Comparison of ENCODE assay signal across 17 cellular contexts in the genomic region with DNA sequence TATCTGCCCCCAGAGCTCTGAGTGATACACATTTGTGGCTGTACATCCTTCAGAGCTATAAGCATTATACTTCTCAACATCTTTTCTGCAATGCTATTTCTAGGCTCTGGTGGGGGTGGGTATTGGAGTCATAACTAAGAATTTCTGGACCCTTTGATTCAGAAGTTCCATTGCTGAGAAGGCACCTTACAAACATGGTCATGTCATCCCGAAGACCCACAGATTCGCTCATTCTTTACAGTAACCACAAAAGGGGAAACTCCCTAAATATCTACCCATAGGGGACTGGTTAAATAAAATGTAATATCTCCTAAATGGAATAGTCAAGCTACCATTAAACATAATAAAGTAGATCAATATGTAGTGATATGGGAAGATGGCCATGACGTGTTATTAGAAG.
A peak's percentile ranks its signal among the peaks of the same experiment; 100 is the strongest.
DNase-seq lines count a peak whose midpoint lies in the region; ATAC-seq and TF ChIP-seq lines count a peak whose summit lies in the region.
"Had no signal": no experiment of that assay in that cellular context is flagged by ENCODE, and none has a peak within 500 bp of the region (broad histone marks: within the 10 kb centered on the region; RNA-seq: fewer than 3 reads in every experiment).

No MANE protein-coding gene starts in this region.

- peaks cover 55% of the 10 kb centered on the region for H3K4me1 Mint-ChIP-seq in activated T-cell treated with anti-CD3 and anti-CD28 coated beads, Interleukin-2, amount 50 U/mL, for 4 hours (ENCODE audit: low read depth)
- H3K4me1 Mint-ChIP-seq in activated T-helper 2 cell treated with anti-CD3 and anti-CD28 coated beads, Interferon-gamma antibody, Interleukin-2, Interleukin-4, amounts not matched to agents 10 μg/mL and 5 μg/mL and 100 μg/mL, durations not matched to agents 14 hours and 24 hours and 36 hours (ENCODE audit: low read depth), result peaks cover 51% of the 10 kb centered on the region
- H3K4me1 Mint-ChIP-seq in immature natural killer cell, result peaks cover 81 to 84% of the 10 kb centered on the region in 2 donors
- peaks cover 61% of the 10 kb centered on the region for H3K4me1 Mint-ChIP-seq in stimulated activated naive CD8-positive, alpha-beta T cell treated with anti-CD3 and anti-CD28 coated beads, Interleukin-15, amount 100 ng/mL, for 72 hours

- H3K36me3 Mint-ChIP-seq in activated T-cell treated with anti-CD3 and anti-CD28 coated beads, Interleukin-2, amount 50 U/mL, for 4 hours (ENCODE audit: insufficient read depth), result peaks cover 3% of the 10 kb centered on the region
- peaks cover 27% of the 10 kb centered on the region for H3K36me3 Mint-ChIP-seq in activated T-helper 2 cell treated with anti-CD3 and anti-CD28 coated beads, Interferon-gamma antibody, Interleukin-2, Interleukin-4, amounts not matched to agents 10 μg/mL and 5 μg/mL and 100 μg/mL, durations not matched to agents 14 hours and 24 hours and 36 hours (ENCODE audit: low read depth)
- H3K36me3 Mint-ChIP-seq in immature natural killer cell, result peaks cover 27 to 53% (median 33%) of the 10 kb centered on the region in 3 donors

- H3K27ac ChIP-seq in left lung, result no peak overlapping the region

- no peak for TF ChIP-seq CTCF in left lung (IDR thresholded peaks at IDR 0.05)

- intact Hi-C loops in activated T-helper 2 cell treated with anti-CD3 and anti-CD28 coated beads, Interferon-gamma antibody, Interleukin-2, Interleukin-4, amounts not matched to agents 10 μg/mL and 5 μg/mL and 100 μg/mL, durations not matched to agents 14 hours and 24 hours and 36 hours (cut with micrococcal nuclease), result no loop called here
- intact Hi-C loops in left lung (cut with DNase I), result no loop called here

- no peaks in the 10 kb centered on the region for H3K27me3 Mint-ChIP-seq in activated T-cell treated with anti-CD3 and anti-CD28 coated beads, Interleukin-2, amount 50 U/mL, for 4 hours (ENCODE audit: low read depth)
- H3K27me3 Mint-ChIP-seq in activated T-helper 2 cell treated with anti-CD3 and anti-CD28 coated beads, Interferon-gamma antibody, Interleukin-2, Interleukin-4, amounts not matched to agents 10 μg/mL and 5 μg/mL and 100 μg/mL, durations not matched to agents 14 hours and 24 hours and 36 hours (ENCODE audit: low read depth), result peaks cover 1% of the 10 kb centered on the region
- peaks cover 0 to 2% (median 0%) of the 10 kb centered on the region in 3 donors for H3K27me3 Mint-ChIP-seq in immature natural killer cell (ENCODE audit: low read depth in 3 of 3)
- H3K27me3 Mint-ChIP-seq in stimulated activated naive CD8-positive, alpha-beta T cell treated with anti-CD3 and anti-CD28 coated beads, Interleukin-15, amount 100 ng/mL, for 72 hours, result peaks cover 41% of the 10 kb centered on the region

- DNase-seq in activated T-cell treated with anti-CD3 and anti-CD28 coated beads, Interleukin-2, amount 50 U/mL, for 4 hours, result no peak
- DNase-seq in activated T-cell treated with anti-CD3 and anti-CD28 coated beads, Interleukin-2, amount 50 U/mL, for 48 hours, result no peak
- no peak for DNase-seq in activated T-helper 2 cell treated with anti-CD3 and anti-CD28 coated beads, Interferon-gamma antibody, Interleukin-2, Interleukin-4, amounts not matched to agents 10 μg/mL and 5 μg/mL and 100 μg/mL, durations not matched to agents 14 hours and 24 hours and 36 hours (ENCODE audit: low spot score)
- no peak for DNase-seq in immature natural killer cell
- DNase-seq in stimulated activated naive CD8-positive, alpha-beta T cell treated with anti-CD3 and anti-CD28 coated beads, Interleukin-15, amount 100 ng/mL, for 72 hours, result no peak
- DNase-seq in left lung, result no peak
- no peak for DNase-seq in NCI-H748 treated with DMSO at 0.1 percent for 48 hours (lab: John Stamatoyannopoulos, UW)
- DNase-seq: ACHN, AML-193, COR-L47, GOT3, KG1, NCI-H1092, NCI-H146, NCI-H2081, NCI-H510A treated with DMSO at 0.1 percent for 48 hours had no signal

- peak overlapping the region; percentile 69 for H3K27ac Mint-ChIP-seq in activated T-helper 2 cell treated with anti-CD3 and anti-CD28 coated beads, Interferon-gamma antibody, Interleukin-2, Interleukin-4, amounts not matched to agents 10 μg/mL and 5 μg/mL and 100 μg/mL, durations not matched to agents 14 hours and 24 hours and 36 hours
- H3K27ac Mint-ChIP-seq in immature natural killer cell, result peak overlapping the region; percentile 80 to 97 (median 92)
- H3K27ac Mint-ChIP-seq in stimulated activated naive CD8-positive, alpha-beta T cell treated with anti-CD3 and anti-CD28 coated beads, Interleukin-15, amount 100 ng/mL, for 72 hours, result peak overlapping the region in 1 of 2 donors; percentile 6

- peaks cover 0 to 32% of the 10 kb centered on the region in 2 donors for H3K4me1 ChIP-seq in left lung

- H3K9me3 Mint-ChIP-seq in activated T-cell treated with anti-CD3 and anti-CD28 coated beads, Interleukin-2, amount 50 U/mL, for 4 hours, result no peaks in the 10 kb centered on the region
- no peaks in the 10 kb centered on the region for H3K9me3 Mint-ChIP-seq in activated T-helper 2 cell treated with anti-CD3 and anti-CD28 coated beads, Interferon-gamma antibody, Interleukin-2, Interleukin-4, amounts not matched to agents 10 μg/mL and 5 μg/mL and 100 μg/mL, durations not matched to agents 14 hours and 24 hours and 36 hours
- H3K9me3 Mint-ChIP-seq in immature natural killer cell, result no peaks in the 10 kb centered on the region
- peaks cover 0 to 5% of the 10 kb centered on the region in 2 donors for H3K9me3 Mint-ChIP-seq in stimulated activated naive CD8-positive, alpha-beta T cell treated with anti-CD3 and anti-CD28 coated beads, Interleukin-15, amount 100 ng/mL, for 72 hours

- H3K4me3 ChIP-seq in left lung, result no peak overlapping the region

- ATAC-seq in activated T-cell treated with anti-CD3 and anti-CD28 coated beads, Interleukin-2, amount 50 U/mL, for 4 hours, result peak; percentile 47 to 49
- peak; percentile 78 for ATAC-seq in stimulated activated naive CD8-positive, alpha-beta T cell treated with anti-CD3 and anti-CD28 coated beads, Interleukin-15, amount 100 ng/mL, for 72 hours
- no peak for ATAC-seq in left lung
- ATAC-seq: HepG2 had no signal

- H3K27me3 ChIP-seq in left lung, result no peaks in the 10 kb centered on the region

- H3K9me3 ChIP-seq in left lung, result no peaks in the 10 kb centered on the region

- H3K4me3 Mint-ChIP-seq in activated T-cell treated with anti-CD3 and anti-CD28 coated beads, Interleukin-2, amount 50 U/mL, for 4 hours, result no peak overlapping the region
- peak overlapping the region; percentile 31 for H3K4me3 Mint-ChIP-seq in activated T-helper 2 cell treated with anti-CD3 and anti-CD28 coated beads, Interferon-gamma antibody, Interleukin-2, Interleukin-4, amounts not matched to agents 10 μg/mL and 5 μg/mL and 100 μg/mL, durations not matched to agents 14 hours and 24 hours and 36 hours (ENCODE audit: low read depth)
- peak overlapping the region; percentile 17 to 67 (median 63) for H3K4me3 Mint-ChIP-seq in immature natural killer cell
- peak overlapping the region; percentile 5 to 53 for H3K4me3 Mint-ChIP-seq in stimulated activated naive CD8-positive, alpha-beta T cell treated with anti-CD3 and anti-CD28 coated beads, Interleukin-15, amount 100 ng/mL, for 72 hours

- no peaks in the 10 kb centered on the region for H3K36me3 ChIP-seq in left lung
